In the genomic region with DNA sequence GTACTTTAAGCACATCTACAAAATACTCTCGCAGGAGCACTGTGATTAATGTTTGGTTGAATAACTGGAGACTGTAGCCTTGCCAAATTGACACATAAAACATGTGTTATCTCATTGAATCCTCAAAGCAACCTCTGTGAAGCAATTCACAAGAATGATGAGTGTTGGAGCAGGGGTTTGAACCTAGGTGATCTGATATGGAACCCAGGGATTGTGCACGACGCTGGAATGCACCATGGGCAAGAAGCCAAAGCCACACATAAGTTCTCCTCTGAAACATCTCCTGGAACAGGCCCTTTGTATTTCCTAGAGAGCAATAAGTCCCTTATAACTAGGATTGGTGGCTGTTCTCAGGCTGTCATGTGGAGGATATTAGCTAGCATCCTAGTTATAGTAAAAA, we compare ENCODE assay signal across 12 cellular contexts.
DNase-seq lines count a peak whose midpoint lies in the region; ATAC-seq, FAIRE-seq and TF ChIP-seq lines count a peak whose summit lies in the region.
"Had no signal": no experiment of that assay in that cellular context is flagged by ENCODE, and none has a peak within 500 bp of the region (broad histone marks: within the 10 kb centered on the region; RNA-seq: fewer than 3 reads in every experiment).

No MANE protein-coding gene starts in this region.

- H3K27ac ChIP-seq in pancreas = peak overlapping the region in 3 of 4 donors; percentile 20 to 63 (median 34)
- H3K27ac ChIP-seq: HL-60 had no signal

- 12 to 22% methylated on average over 3 of the region's 3 CpGs for WGBS in pancreas, 2 donors

- DNase-seq in ELR (ENCODE audit: low read depth) (peak; percentile 89), NCI-H226 (peak; percentile 97), dermis blood vessel endothelial cell (peak; percentile 47), pancreas (peak in 3 of 6 donors; percentile 28 to 56 (median 43)), MV-4-11 (lab: John Stamatoyannopoulos, UW) (no peak)
- no peak for DNase-seq in activated CD4-positive, alpha-beta T cell treated with anti-CD3 and anti-CD28 coated beads for 1 hour
- DNase-seq: activated CD4-positive, alpha-beta memory T cell treated with anti-CD3 and anti-CD28 coated beads for 36 hours; NCI-H2081; SHP77 had no signal

- no peaks in the 10 kb centered on the region for H3K36me3 ChIP-seq in pancreas

- intact Hi-C loops in pancreas (cut with DNase I) = no loop called here

- TF ChIP-seq CTCF in pancreas (IDR thresholded peaks at IDR 0.05) = no peak

- H3K4me1 ChIP-seq in pancreas = peaks cover 0 to 14% (median 0%) of the 10 kb centered on the region in 3 donors

- ATAC-seq in pancreas = peak; percentile 43 to 78 (median 68)
- no peak for ATAC-seq in HG03159 (IDR thresholded peaks at IDR 0.05; ENCODE audit: unreplicated experiment)
- ATAC-seq in GM19467 (IDR thresholded peaks at IDR 0.05; ENCODE audit: unreplicated experiment) = no peak

- H3K27me3 ChIP-seq in pancreas = no peaks in the 10 kb centered on the region

- H3K4me3 ChIP-seq in pancreas = no peak overlapping the region

- FAIRE-seq in pancreas (lab: Jason Lieb, UNC) = no peak

- no peaks in the 10 kb centered on the region for H3K9me3 ChIP-seq in pancreas

Comparison
In these comparisons a context has a peak if more than half of its experiments do, and no peak if none do; other contexts are left out.
1. DNase-seq: peak in ELR (single experiment), NCI-H226 (single experiment) and dermis blood vessel endothelial cell (single experiment); none in MV-4-11 (single experiment) and activated CD4-positive, alpha-beta T cell treated with anti-CD3 and anti-CD28 coated beads for 1 hour (single experiment).
2. ATAC-seq: peak in pancreas (4 of 4); none in HG03159 (single experiment) and GM19467 (single experiment).